In genomic region chr21:27511241-27511640, GRCh38 we compare ENCODE assay signal across 22 cellular contexts.
"Had no signal": no experiment of that assay in that cellular context is flagged by ENCODE, and none has a peak within 500 bp of the region (broad histone marks: within the 10 kb centered on the region; RNA-seq: fewer than 3 reads in every experiment).

No MANE protein-coding gene starts in this region.

- H3K9me3 ChIP-seq: esophagus muscularis mucosa, spleen, stomach, thoracic aorta, transverse colon, uterus had no signal

- H3K36me3 Mint-ChIP-seq: memory B cell; naive thymus-derived CD4-positive, alpha-beta T cell had no signal

- DNase-seq: cerebellar nuclear complex; effector memory CD8-positive, alpha-beta T cell; left colon; midbrain; naive thymus-derived CD4-positive, alpha-beta T cell; nephron progenitor cell; posterior cingulate gyrus; spleen; stimulated activated CD4-positive, alpha-beta T cell treated with anti-CD3 and anti-CD28 coated beads, Interleukin-2, amount 100 ng/mL, for 24 hours; stimulated activated CD4-positive, alpha-beta T cell treated with anti-CD3 and anti-CD28 coated beads, Interleukin-4, amount 100 ng/mL, for 4 hours; stimulated activated naive CD4-positive, alpha-beta T cell; stomach; substantia nigra; transverse colon; uterus had no signal

- H3K4me3 Mint-ChIP-seq: dendritic cell treated with granulocyte-macrophage colony-stimulating factor and Interleukin-4, amounts not matched to agents 40 ng/mL and 50 ng/mL, for 4 days; effector memory CD8-positive, alpha-beta T cell; memory B cell; naive thymus-derived CD4-positive, alpha-beta T cell; nephron progenitor cell had no signal

- H3K27ac ChIP-seq: epithelial cell of prostate, esophagus muscularis mucosa, spleen, stomach, thoracic aorta, transverse colon, uterus had no signal

- H3K4me3 ChIP-seq: esophagus muscularis mucosa, spleen, stomach, thoracic aorta, transverse colon, uterus had no signal

- H3K4me1 ChIP-seq: esophagus muscularis mucosa, spleen, stomach, transverse colon, uterus had no signal

- H3K9me3 Mint-ChIP-seq: dendritic cell treated with granulocyte-macrophage colony-stimulating factor and Interleukin-4, amounts not matched to agents 40 ng/mL and 50 ng/mL, for 4 days; nephron progenitor cell had no signal

- ATAC-seq: effector memory CD8-positive, alpha-beta T cell; left colon; naive thymus-derived CD4-positive, alpha-beta T cell; sciatic nerve had no signal

- FAIRE-seq: colon had no signal

- H3K36me3 ChIP-seq: esophagus muscularis mucosa, spleen, stomach, thoracic aorta, transverse colon, uterus had no signal

- H3K27ac Mint-ChIP-seq: dendritic cell treated with granulocyte-macrophage colony-stimulating factor and Interleukin-4, amounts not matched to agents 40 ng/mL and 50 ng/mL, for 4 days; effector memory CD8-positive, alpha-beta T cell; memory B cell; naive thymus-derived CD4-positive, alpha-beta T cell; nephron progenitor cell had no signal

- H3K27me3 ChIP-seq: esophagus muscularis mucosa, spleen, stomach, transverse colon, uterus had no signal

- H3K27me3 Mint-ChIP-seq: dendritic cell treated with granulocyte-macrophage colony-stimulating factor and Interleukin-4, amounts not matched to agents 40 ng/mL and 50 ng/mL, for 4 days; effector memory CD8-positive, alpha-beta T cell; memory B cell; naive thymus-derived CD4-positive, alpha-beta T cell had no signal

- H3K4me1 Mint-ChIP-seq: memory B cell; naive thymus-derived CD4-positive, alpha-beta T cell; nephron progenitor cell had no signal
